1 cellular context compared by ENCODE assay signal in genomic region chr1:225407755-225408154, GRCh38.
A peak's percentile ranks its signal among the peaks of the same experiment; 100 is the strongest.
TF ChIP-seq lines count a peak whose summit lies in the region.

No MANE protein-coding gene starts in this region.

TF ChIP-seq in IMR-90, 13 proteins besides CTCF, POLR2A, EP300 and RAD21:
- TF ChIP-seq USF2 (IDR thresholded peaks at IDR 0.05; ENCODE audit: low read depth, low read length), result no peak
- TF ChIP-seq FOS (IDR thresholded peaks at IDR 0.05; ENCODE audit: low read depth, low read length), result no peak
- TF ChIP-seq BHLHE40 (IDR thresholded peaks at IDR 0.05; ENCODE audit: low read depth, low read length), result no peak
- no peak for TF ChIP-seq RFX5 (IDR thresholded peaks at IDR 0.05; ENCODE audit: low read depth, low read length)
- peak; percentile 60 for TF ChIP-seq CEBPB (IDR thresholded peaks at IDR 0.05; ENCODE audit: low read depth, low read length)
